2 cellular contexts compared by ENCODE assay signal in genomic region chr1:212118872-212119260, GRCh38.
TF ChIP-seq lines count a peak whose summit lies in the region.

No MANE protein-coding gene starts in this region.

TF ChIP-seq in GM12878, 131 proteins besides CTCF, POLR2A, EP300 and RAD21:
- TF ChIP-seq ELK1 (IDR thresholded peaks at IDR 0.05; ENCODE audit: low read depth, low read length) (no peak), TCF3 (IDR thresholded peaks at IDR 0.05; ENCODE audit: borderline replicate concordance, insufficient read depth, low read depth, low read length) (0 out of 2 replicates have a peak, but pooled peaks have one; percentile 24)

TF ChIP-seq in GM23338, 12 proteins besides CTCF, POLR2A, EP300 and RAD21 (continued from another document):
- no peak for TF ChIP-seq ZNF462 (CRISPR knock-in tag; IDR thresholded peaks at IDR 0.05)
- no peak for TF ChIP-seq EZH2phosphoT487 (IDR thresholded peaks at IDR 0.05; ENCODE audit: unreplicated experiment)
- no peak for TF ChIP-seq ETS1 (IDR thresholded peaks at IDR 0.05)
- TF ChIP-seq, protein P1, sequence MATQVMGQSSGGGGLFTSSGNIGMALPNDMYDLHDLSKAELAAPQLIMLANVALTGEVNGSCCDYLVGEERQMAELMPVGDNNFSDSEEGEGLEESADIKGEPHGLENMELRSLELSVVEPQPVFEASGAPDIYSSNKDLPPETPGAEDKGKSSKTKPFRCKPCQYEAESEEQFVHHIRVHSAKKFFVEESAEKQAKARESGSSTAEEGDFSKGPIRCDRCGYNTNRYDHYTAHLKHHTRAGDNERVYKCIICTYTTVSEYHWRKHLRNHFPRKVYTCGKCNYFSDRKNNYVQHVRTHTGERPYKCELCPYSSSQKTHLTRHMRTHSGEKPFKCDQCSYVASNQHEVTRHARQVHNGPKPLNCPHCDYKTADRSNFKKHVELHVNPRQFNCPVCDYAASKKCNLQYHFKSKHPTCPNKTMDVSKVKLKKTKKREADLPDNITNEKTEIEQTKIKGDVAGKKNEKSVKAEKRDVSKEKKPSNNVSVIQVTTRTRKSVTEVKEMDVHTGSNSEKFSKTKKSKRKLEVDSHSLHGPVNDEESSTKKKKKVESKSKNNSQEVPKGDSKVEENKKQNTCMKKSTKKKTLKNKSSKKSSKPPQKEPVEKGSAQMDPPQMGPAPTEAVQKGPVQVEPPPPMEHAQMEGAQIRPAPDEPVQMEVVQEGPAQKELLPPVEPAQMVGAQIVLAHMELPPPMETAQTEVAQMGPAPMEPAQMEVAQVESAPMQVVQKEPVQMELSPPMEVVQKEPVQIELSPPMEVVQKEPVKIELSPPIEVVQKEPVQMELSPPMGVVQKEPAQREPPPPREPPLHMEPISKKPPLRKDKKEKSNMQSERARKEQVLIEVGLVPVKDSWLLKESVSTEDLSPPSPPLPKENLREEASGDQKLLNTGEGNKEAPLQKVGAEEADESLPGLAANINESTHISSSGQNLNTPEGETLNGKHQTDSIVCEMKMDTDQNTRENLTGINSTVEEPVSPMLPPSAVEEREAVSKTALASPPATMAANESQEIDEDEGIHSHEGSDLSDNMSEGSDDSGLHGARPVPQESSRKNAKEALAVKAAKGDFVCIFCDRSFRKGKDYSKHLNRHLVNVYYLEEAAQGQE (IDR thresholded peaks at IDR 0.05; ENCODE audit: unreplicated experiment), result no peak
- TF ChIP-seq CREB1 (CRISPR knock-in tag; IDR thresholded peaks at IDR 0.05; ENCODE audit: low read depth), result no peak
TF ChIP-seq in GM23338: peak in this region for 0.
